22 cellular contexts compared by ENCODE assay signal in genomic region chr2:240598311-240598911, GRCh38. TPM values are rescaled to one million over a fixed set of nuclear protein-coding genes. Genes with fewer than 3 reads are reported as not detected.
DNase-seq lines count a peak whose midpoint lies in the region; ATAC-seq and TF ChIP-seq lines count a peak whose summit lies in the region.
"Had no signal": no experiment of that assay in that cellular context is flagged by ENCODE, and none has a peak within 500 bp of the region (broad histone marks: within the 10 kb centered on the region; RNA-seq: fewer than 3 reads in every experiment).

No MANE protein-coding gene starts in this region.

- H3K36me3 ChIP-seq in left ventricle myocardium inferior, result peaks cover 35% of the 10 kb centered on the region
- no peaks in the 10 kb centered on the region for H3K36me3 ChIP-seq in mucosa of descending colon (ENCODE audit: low read depth)
- H3K36me3 ChIP-seq in aorta (ENCODE audit: control insufficient read depth in 1 of 2, insufficient read depth in 2 of 2, low read length in 1 of 2), result no peaks in the 10 kb centered on the region

- H3K27ac ChIP-seq in left ventricle myocardium inferior (replicated peaks) (no peak overlapping the region), aorta (ENCODE audit: low read depth in 1 of 2, low read length in 2 of 2) (no peak overlapping the region)
- H3K27ac ChIP-seq in CD4-positive, alpha-beta T cell (ENCODE audit: low read depth, low read length), result no peak overlapping the region
- H3K27ac ChIP-seq: epithelial cell of prostate, heart right ventricle, vagina had no signal

- CTCF ChIA-PET in CD4-positive, alpha-beta T cell (lab: Charles Lee), result no interaction called here

- no peaks in the 10 kb centered on the region for H3K27me3 Mint-ChIP-seq in glutamatergic neuron (ENCODE audit: unreplicated experiment)
- H3K27me3 Mint-ChIP-seq in CD4-positive, alpha-beta T cell, result no peaks in the 10 kb centered on the region
- H3K27me3 Mint-ChIP-seq: activated CD8-positive, alpha-beta memory T cell treated with anti-CD3 and anti-CD28 coated beads, Interleukin-2, amount 10 ng/mL, durations not matched to agents 7 days and 5 days; memory B cell; naive B cell had no signal

- H3K4me3 ChIP-seq in left ventricle myocardium inferior (no peak overlapping the region), mucosa of descending colon (no peak overlapping the region), aorta (ENCODE audit: low read length in 2 of 2) (no peak overlapping the region)
- H3K4me3 ChIP-seq: dorsolateral prefrontal cortex, heart right ventricle, vagina had no signal

- POLR2A ChIA-PET in CD4-positive, alpha-beta T cell (lab: Charles Lee), result interaction anchor here (1.1 kb wide), 1 partner anchor 12 kb away, joined by 3 read pairs; the partner anchor contains the start of gene CAPN10

- no peak for TF ChIP-seq CTCF in left ventricle myocardium inferior (IDR thresholded peaks at IDR 0.05; ENCODE audit: borderline replicate concordance)
- no peak for TF ChIP-seq CTCF in glutamatergic neuron (IDR thresholded peaks at IDR 0.05; ENCODE audit: partially characterized antibody, unreplicated experiment)
- no peak for TF ChIP-seq CTCF in mucosa of descending colon (IDR thresholded peaks at IDR 0.05)
- TF ChIP-seq CTCF in CD4-positive, alpha-beta T cell (IDR thresholded peaks at IDR 0.05), result no peak

- no peak overlapping the region for H3K4me3 Mint-ChIP-seq in glutamatergic neuron (ENCODE audit: unreplicated experiment)
- no peak overlapping the region for H3K4me3 Mint-ChIP-seq in CD4-positive, alpha-beta T cell
- H3K4me3 Mint-ChIP-seq: activated CD8-positive, alpha-beta memory T cell treated with anti-CD3 and anti-CD28 coated beads, Interleukin-2, amount 10 ng/mL, durations not matched to agents 7 days and 5 days; memory B cell; naive B cell had no signal

- no peaks in the 10 kb centered on the region for H3K36me3 Mint-ChIP-seq in glutamatergic neuron (ENCODE audit: unreplicated experiment)
- H3K36me3 Mint-ChIP-seq in CD4-positive, alpha-beta T cell (ENCODE audit: low read depth), result peaks cover 18% of the 10 kb centered on the region
- H3K36me3 Mint-ChIP-seq: activated CD8-positive, alpha-beta memory T cell treated with anti-CD3 and anti-CD28 coated beads, Interleukin-2, amount 10 ng/mL, durations not matched to agents 7 days and 5 days; naive B cell had no signal

- WGBS in aorta, 2 donors, result 94 to 98% methylated on average over 17 of the region's 17 CpGs

- intact Hi-C loops in Right ventricle myocardium inferior (cut with DNase I), result loop anchor here (5.0 to 10.0 kb wide), 3 partner anchors 41 to 364 kb away; partner anchors contain the start of gene ANKMY1
- intact Hi-C loops in left ventricle myocardium inferior (cut with micrococcal nuclease), result no loop called here
- intact Hi-C loops in mucosa of descending colon (cut with DNase I, micrococcal nuclease), result no loop called here
- intact Hi-C loops in aorta (cut with DNase I), result no loop called here
- intact Hi-C loops in CD4-positive, alpha-beta T cell (cut with DNase I, micrococcal nuclease), result no loop called here

- DNase-seq in Right ventricle myocardium inferior (ENCODE audit: missing footprints) (peak; percentile 59), left ventricle myocardium inferior (no peak), glutamatergic neuron (peak; percentile 11), mucosa of descending colon (peak in 2 of 3 donors; percentile 23 to 38), aorta (peak; percentile 45 to 72), NCI-H226 (no peak)
- no peak for DNase-seq in CD4-positive, alpha-beta T cell
- DNase-seq: activated CD4-positive, alpha-beta T cell treated with anti-CD3 and anti-CD28 coated beads for 48 hours; activated CD8-positive, alpha-beta memory T cell treated with anti-CD3 and anti-CD28 coated beads, Interleukin-2, amount 10 ng/mL, durations not matched to agents 7 days and 5 days; activated gamma-delta T cell treated with Interleukin-2 at 50 U/mL for 16 hours; caudate nucleus; naive B cell; NCI-H1092; NCI-H2029; NCI-H345; nucleus accumbens; OCI-M1 had no signal

- peaks cover 41% of the 10 kb centered on the region for H3K4me1 ChIP-seq in left ventricle myocardium inferior
- H3K4me1 ChIP-seq in mucosa of descending colon (ENCODE audit: low read depth), result peaks cover 7% of the 10 kb centered on the region
- H3K4me1 ChIP-seq in aorta (ENCODE audit: control insufficient read depth in 1 of 2, insufficient read depth in 2 of 2, low read length in 2 of 2), result no peaks in the 10 kb centered on the region
- H3K4me1 ChIP-seq: vagina had no signal

- no peak overlapping the region for H3K27ac Mint-ChIP-seq in glutamatergic neuron (ENCODE audit: unreplicated experiment)
- H3K27ac Mint-ChIP-seq in CD4-positive, alpha-beta T cell, result no peak overlapping the region
- H3K27ac Mint-ChIP-seq: memory B cell had no signal

- H3K4me1 Mint-ChIP-seq in glutamatergic neuron (ENCODE audit: low read depth, unreplicated experiment), result no peaks in the 10 kb centered on the region
- no peaks in the 10 kb centered on the region for H3K4me1 Mint-ChIP-seq in CD4-positive, alpha-beta T cell (ENCODE audit: low read depth)
- H3K4me1 Mint-ChIP-seq: memory B cell, naive B cell had no signal

- no peak for ATAC-seq in Right ventricle myocardium inferior
- ATAC-seq in mucosa of descending colon, result no peak
- no peak for ATAC-seq in aorta (ENCODE audit: low FRiP score)
- no peak for ATAC-seq in CD4-positive, alpha-beta T cell (ENCODE audit: poor library complexity)
- ATAC-seq: activated CD8-positive, alpha-beta memory T cell treated with anti-CD3 and anti-CD28 coated beads, Interleukin-2, amount 10 ng/mL, durations not matched to agents 7 days and 5 days; heart right ventricle had no signal

- no peaks in the 10 kb centered on the region for H3K9me3 Mint-ChIP-seq in glutamatergic neuron (ENCODE audit: unreplicated experiment)
- no peaks in the 10 kb centered on the region for H3K9me3 Mint-ChIP-seq in CD4-positive, alpha-beta T cell
- H3K9me3 Mint-ChIP-seq: memory B cell, naive B cell had no signal

- H3K9me3 ChIP-seq in left ventricle myocardium inferior (replicated peaks) (no peaks in the 10 kb centered on the region), mucosa of descending colon (no peaks in the 10 kb centered on the region), aorta (ENCODE audit: control insufficient read depth, low read length) (no peaks in the 10 kb centered on the region)
- no peaks in the 10 kb centered on the region for H3K9me3 ChIP-seq in CD4-positive, alpha-beta T cell (ENCODE audit: control insufficient read depth, low read length)
- H3K9me3 ChIP-seq: heart right ventricle, vagina had no signal

- no peaks in the 10 kb centered on the region for H3K27me3 ChIP-seq in left ventricle myocardium inferior (ENCODE audit: low read depth)
- no peaks in the 10 kb centered on the region for H3K27me3 ChIP-seq in aorta (ENCODE audit: control insufficient read depth in 1 of 2, insufficient read depth in 2 of 2, low read length in 1 of 2)
- H3K27me3 ChIP-seq in CD4-positive, alpha-beta T cell (ENCODE audit: control insufficient read depth, insufficient read depth, low read length), result no peaks in the 10 kb centered on the region
- H3K27me3 ChIP-seq: dorsolateral prefrontal cortex, heart right ventricle, vagina had no signal

RNA-seq across cellular contexts. Expression of gene CAPN10, which starts 11.9 kb away (rescaled TPM):
- total RNA-seq in Right ventricle myocardium inferior (51.8 TPM), left ventricle myocardium inferior (31.2 TPM), glutamatergic neuron (ENCODE audit: unreplicated experiment) (67.1 TPM), mucosa of descending colon (10 to 100 TPM; 34.0 to 55.5 (median 40.4) TPM), aorta (10 to 100 TPM; 23.7 to 35.5 TPM)
- polyA plus RNA-seq in aorta, result 10 to 100 TPM; 12.6 to 66.9 TPM
- 10 to 100 TPM; 40.6 to 42.1 TPM for total RNA-seq in CD4-positive, alpha-beta T cell

RNA-seq across cellular contexts. Expression of gene GPR35, which starts 26.9 kb away (rescaled TPM):
- total RNA-seq in Right ventricle myocardium inferior (2.2 TPM), left ventricle myocardium inferior (1.3 TPM), glutamatergic neuron (ENCODE audit: unreplicated experiment) (1.5 TPM), mucosa of descending colon (100 to 1,000 TPM in 1 of 3 donors, 10 to 100 TPM in 2; 47.1 to 132 (median 76.8) TPM), aorta (1 to 10 TPM; 2.1 to 3.9 TPM)
- 10 to 100 TPM; 10.1 to 14.5 TPM for polyA plus RNA-seq in aorta
- total RNA-seq in CD4-positive, alpha-beta T cell, result 1 to 10 TPM; 7.1 to 7.2 TPM

RNA-seq across cellular contexts. Expression of gene RNPEPL1, which starts 30.1 kb away (rescaled TPM):
- total RNA-seq in Right ventricle myocardium inferior, result 98.4 TPM
- 80.1 TPM for total RNA-seq in left ventricle myocardium inferior
- total RNA-seq in glutamatergic neuron (ENCODE audit: unreplicated experiment), result 20.9 TPM
- total RNA-seq in mucosa of descending colon, result 100 to 1,000 TPM in 1 of 3 donors, 10 to 100 TPM in 2; 76.4 to 119 (median 76.9) TPM
- 10 to 100 TPM; 42.9 to 46.9 TPM for total RNA-seq in aorta
- polyA plus RNA-seq in aorta, result 100 to 1,000 TPM in 1 of 2 donors, 10 to 100 TPM in 1; 48.2 to 108 TPM
- total RNA-seq in CD4-positive, alpha-beta T cell, result 10 to 100 TPM; 73.0 to 78.8 TPM

RNA-seq across cellular contexts. Expression of gene DUSP28, which starts 38.3 kb away (rescaled TPM):
- total RNA-seq in Right ventricle myocardium inferior (14.4 TPM), left ventricle myocardium inferior (19.3 TPM), glutamatergic neuron (ENCODE audit: unreplicated experiment) (2.8 TPM), mucosa of descending colon (1 to 10 TPM; 3.5 to 5.3 (median 4.3) TPM), aorta (1 to 10 TPM; 2.1 to 3.4 TPM)
- 1 to 10 TPM; 3.0 to 5.0 TPM for polyA plus RNA-seq in aorta
- 10 to 100 TPM; 18.3 to 18.9 TPM for total RNA-seq in CD4-positive, alpha-beta T cell

RNA-seq across cellular contexts. Expression of gene ANKMY1, which starts 40.6 kb away (rescaled TPM):
- total RNA-seq in Right ventricle myocardium inferior (5.9 TPM), left ventricle myocardium inferior (4.0 TPM), glutamatergic neuron (ENCODE audit: unreplicated experiment) (9.0 TPM), mucosa of descending colon (10 to 100 TPM; 23.0 to 32.7 (median 23.5) TPM), aorta (10 to 100 TPM; 10.4 to 22.0 TPM)
- 1 to 10 TPM; 6.2 to 6.6 TPM for polyA plus RNA-seq in aorta
- 10 to 100 TPM; 25.7 to 26.2 TPM for total RNA-seq in CD4-positive, alpha-beta T cell

Comparison
In these comparisons a context has a peak if more than half of its experiments do, and no peak if none do; other contexts are left out.
1. DNase-seq: peak in Right ventricle myocardium inferior (single experiment), glutamatergic neuron (single experiment), mucosa of descending colon (2 of 3) and aorta (2 of 2); none in left ventricle myocardium inferior (single experiment), CD4-positive, alpha-beta T cell (0 of 10) and NCI-H226 (single experiment).
2. RNA of gene GPR35, which starts 26.9 kb away (total RNA-seq): 47.1 to 132 TPM in mucosa of descending colon; 7.1 to 7.2 TPM in CD4-positive, alpha-beta T cell, 2.1 to 3.9 TPM in aorta, 2.2 TPM in Right ventricle myocardium inferior (single experiment), 1.5 TPM in glutamatergic neuron (single experiment) and 1.3 TPM in left ventricle myocardium inferior (single experiment); every median in the first group is over 4 times any median in the second.